In the genomic region with DNA sequence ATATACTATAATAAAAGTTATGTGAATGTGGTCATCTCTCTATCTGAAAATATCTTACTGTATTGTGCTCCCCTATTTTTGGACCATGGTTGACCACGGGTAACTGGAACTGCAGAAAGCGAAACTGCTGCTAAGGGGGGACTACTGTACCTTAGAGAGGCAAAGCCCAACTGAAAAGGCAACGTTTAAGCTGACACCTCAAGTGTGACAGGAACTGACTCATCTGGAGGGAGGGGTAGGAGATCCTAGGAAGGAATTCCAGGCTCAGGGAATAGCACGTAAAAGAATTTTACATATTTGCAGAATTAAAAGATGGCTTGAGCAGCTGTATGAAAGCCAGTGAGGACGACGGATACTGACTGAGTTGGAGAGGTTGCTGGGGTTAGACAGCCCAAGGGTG, we compare ENCODE assay signal across 12 cellular contexts. TPM values are rescaled to one million over a fixed set of nuclear protein-coding genes. Genes with fewer than 3 reads are reported as not detected.
DNase-seq lines count a peak whose midpoint lies in the region; ATAC-seq, FAIRE-seq and TF ChIP-seq lines count a peak whose summit lies in the region.
"Had no signal": no experiment of that assay in that cellular context is flagged by ENCODE, and none has a peak within 500 bp of the region (broad histone marks: within the 10 kb centered on the region; RNA-seq: fewer than 3 reads in every experiment).

No MANE protein-coding gene starts in this region.

- H3K9ac ChIP-seq in endothelial cell of umbilical vein (replicated peaks; ENCODE audit: extremely low read depth, insufficient read depth, low read length), result no peak overlapping the region

- H3K4me1 ChIP-seq in endothelial cell of umbilical vein (ENCODE audit: control insufficient read depth, extremely low read depth, insufficient read depth, low read length), result peaks cover 8% of the 10 kb centered on the region

- intact Hi-C loops in endothelial cell of umbilical vein (cut with micrococcal nuclease), result no loop called here

- H3K36me3 Mint-ChIP-seq in HFFc6 (ENCODE audit: low read depth), result no peaks in the 10 kb centered on the region
- H3K36me3 Mint-ChIP-seq in stimulated activated effector memory CD8-positive, alpha-beta T cell treated with anti-CD3 and anti-CD28 coated beads, Interleukin-12 subunit alpha, Interleukin-12 subunit beta, amount 100 ng/mL, for 72 hours, result no peaks in the 10 kb centered on the region

- POLR2A ChIA-PET in endothelial cell of umbilical vein (lab: Charles Lee), result no interaction called here

- peak; percentile 58 for ATAC-seq in GM21360 (IDR thresholded peaks at IDR 0.05; ENCODE audit: unreplicated experiment)
- ATAC-seq in stimulated activated effector memory CD8-positive, alpha-beta T cell treated with anti-CD3 and anti-CD28 coated beads, Interleukin-12 subunit alpha, Interleukin-12 subunit beta, amount 100 ng/mL, for 72 hours, result no peak
- ATAC-seq: sciatic nerve had no signal

- H3K27ac ChIP-seq in endothelial cell of umbilical vein (ENCODE audit: insufficient read depth, low read depth, low read length), result no peak overlapping the region

- dilution Hi-C loops in endothelial cell of umbilical vein (cut with MboI; ENCODE audit: extremely low pct_ligation_motif_present, low sequenced_read_pairs), result no loop called here

- TF ChIP-seq CTCF in endothelial cell of umbilical vein (IDR thresholded peaks at IDR 0.05; ENCODE audit: extremely low read depth in 1 of 2, insufficient read depth in 1 of 2, low read depth in 1 of 2, low read length in 2 of 2), result no peak
- TF ChIP-seq CTCF in HFFc6 (IDR thresholded peaks at IDR 0.05), result no peak

- no peak overlapping the region for H3K4me3 Mint-ChIP-seq in HFFc6
- H3K4me3 Mint-ChIP-seq in stimulated activated effector memory CD8-positive, alpha-beta T cell treated with anti-CD3 and anti-CD28 coated beads, Interleukin-12 subunit alpha, Interleukin-12 subunit beta, amount 100 ng/mL, for 72 hours, result no peak overlapping the region

- no peaks in the 10 kb centered on the region for H3K36me3 ChIP-seq in endothelial cell of umbilical vein (ENCODE audit: control insufficient read depth in 2 of 2, extremely low read depth in 1 of 2, insufficient read depth in 2 of 2, low read length in 2 of 2)

- DNase-seq in AG20443 (ENCODE audit: low spot score) (peak; percentile 56), HS-27A (ENCODE audit: low read depth) (peak; percentile 91), endothelial cell of umbilical vein (ENCODE audit: low read depth, low spot score) (no peak), putamen (ENCODE audit: low spot score) (no peak), GM19238 (ENCODE audit: insufficient read length, low spot score) (no peak), HFFc6 (no peak)
- no peak for DNase-seq in stimulated activated effector memory CD8-positive, alpha-beta T cell treated with anti-CD3 and anti-CD28 coated beads, Interleukin-12 subunit alpha, Interleukin-12 subunit beta, amount 100 ng/mL, for 72 hours (ENCODE audit: low spot score in 2 of 2)
- DNase-seq: amygdala, C1 segment of cervical spinal cord, NCI-H1694 treated with DMSO at 0.1 percent for 48 hours had no signal

- H3K9me3 ChIP-seq in endothelial cell of umbilical vein (replicated peaks; ENCODE audit: control insufficient read depth, insufficient read depth, low read length), result no peaks in the 10 kb centered on the region

- H3K4me2 ChIP-seq in endothelial cell of umbilical vein (ENCODE audit: insufficient read depth, low read length), result peak overlapping the region; percentile 21

- no peaks in the 10 kb centered on the region for H3K79me2 ChIP-seq in endothelial cell of umbilical vein (ENCODE audit: control insufficient read depth, insufficient read depth, low read length)

- H3K4me3 ChIP-seq in endothelial cell of umbilical vein (replicated peaks in 1 of 3; ENCODE audit: insufficient read depth in 1 of 3, low read depth in 1 of 3, low read length in 3 of 3), result no peak overlapping the region

- CTCF ChIA-PET in endothelial cell of umbilical vein (lab: Charles Lee), result interaction anchor here (0.7 to 1.1 kb wide), 2 partner anchors 36 to 55 kb away, joined by 3 read pairs; no protein-coding TSS in a partner anchor

- no peaks in the 10 kb centered on the region for H3K9me1 ChIP-seq in endothelial cell of umbilical vein (replicated peaks; ENCODE audit: control insufficient read depth, extremely low read depth, insufficient read depth, low read length)

- peaks cover 4% of the 10 kb centered on the region; the same call in 1 of the 2 replicates for H3K27me3 Mint-ChIP-seq in HFFc6 (ENCODE audit: insufficient read depth)

- no peak overlapping the region for H2AFZ ChIP-seq in endothelial cell of umbilical vein (ENCODE audit: low read depth, low read length)

- H3K4me1 Mint-ChIP-seq in HFFc6 (ENCODE audit: low read depth), result peaks cover 24% of the 10 kb centered on the region
- H3K4me1 Mint-ChIP-seq in stimulated activated effector memory CD8-positive, alpha-beta T cell treated with anti-CD3 and anti-CD28 coated beads, Interleukin-12 subunit alpha, Interleukin-12 subunit beta, amount 100 ng/mL, for 72 hours, result no peaks in the 10 kb centered on the region

- no peaks in the 10 kb centered on the region for H3K9me3 Mint-ChIP-seq in HFFc6
- H3K9me3 Mint-ChIP-seq in stimulated activated effector memory CD8-positive, alpha-beta T cell treated with anti-CD3 and anti-CD28 coated beads, Interleukin-12 subunit alpha, Interleukin-12 subunit beta, amount 100 ng/mL, for 72 hours, result no peaks in the 10 kb centered on the region

- peaks cover 4 to 5% of the 10 kb centered on the region in 2 experiments for H3K27me3 ChIP-seq in endothelial cell of umbilical vein (ENCODE audit: control insufficient read depth in 2 of 2, insufficient read depth in 2 of 2, low read length in 2 of 2)

- no peaks in the 10 kb centered on the region for H4K20me1 ChIP-seq in endothelial cell of umbilical vein (replicated peaks; ENCODE audit: control insufficient read depth, extremely low read depth, insufficient read depth, low read length)

- BruUV-seq in endothelial cell of umbilical vein (replicated peaks; lab: Mats Ljungman, UMichigan), result no TSS peak

- TF ChIP-seq POLR2A in endothelial cell of umbilical vein (IDR thresholded peaks at IDR 0.05; ENCODE audit: low read depth, low read length), result no peak

- FAIRE-seq in endothelial cell of umbilical vein (lab: Jason Lieb, UNC), result no peak

- no peak overlapping the region for H3K27ac Mint-ChIP-seq in HFFc6
- H3K27ac Mint-ChIP-seq in stimulated activated effector memory CD8-positive, alpha-beta T cell treated with anti-CD3 and anti-CD28 coated beads, Interleukin-12 subunit alpha, Interleukin-12 subunit beta, amount 100 ng/mL, for 72 hours, result no peak overlapping the region

TF ChIP-seq in endothelial cell of umbilical vein, 7 proteins besides CTCF, POLR2A, EP300 and RAD21:
- no peak for TF ChIP-seq EZH2 (IDR thresholded peaks at IDR 0.05; ENCODE audit: borderline replicate concordance, low read depth, low read length, severe bottlenecking)
- peak; percentile 23 for TF ChIP-seq FOS (IDR thresholded peaks at IDR 0.05; ENCODE audit: borderline replicate concordance, insufficient read depth, low read length)

RNA-seq across cellular contexts. Expression of a gene that starts 34.8 kb away (rescaled TPM):
- not detected in 2 replicates for total RNA-seq in endothelial cell of umbilical vein
- not detected in 2 replicates for polyA plus RNA-seq in endothelial cell of umbilical vein
- polyA plus RNA-seq in endothelial cell of umbilical vein (2011; cell fraction: cytosol; rRNA removed), result not detected in 2 replicates
- not detected in 2 replicates for polyA plus RNA-seq in endothelial cell of umbilical vein (2011; cell fraction: nucleus; rRNA removed)
- not detected in 2 replicates for polyA plus RNA-seq in endothelial cell of umbilical vein (2012)
- not detected in 2 replicates for polyA minus RNA-seq in endothelial cell of umbilical vein
- not detected for polyA minus RNA-seq in endothelial cell of umbilical vein (2011; cell fraction: cytosol; rRNA and poly(A)+ RNA removed)
- polyA minus RNA-seq in endothelial cell of umbilical vein (2011; cell fraction: nucleus; rRNA and poly(A)+ RNA removed), result not detected in 2 replicates
- under 1 TPM in 3 of 6 experiments, not detected in 3; 0.05 to 0.09 (median 0.05) TPM for total RNA-seq in HFFc6 (2021; fragmentation: NEBNext Ultra II Directional; extraction: Animal tissue kit (Norgen Biotek cat#: 25700))

Comparison
In these comparisons a context has a peak if more than half of its experiments do, and no peak if none do; other contexts are left out.
1. DNase-seq: peak in AG20443 (single experiment) and HS-27A (single experiment); none in endothelial cell of umbilical vein (single experiment), putamen (single experiment), GM19238 (single experiment), HFFc6 (single experiment) and stimulated activated effector memory CD8-positive, alpha-beta T cell treated with anti-CD3 and anti-CD28 coated beads, Interleukin-12 subunit alpha, Interleukin-12 subunit beta, amount 100 ng/mL, for 72 hours (0 of 2).